ENCODE assay signal across 9 cellular contexts in genomic region chr12:52874573-52875435, GRCh38. TPM values are rescaled to one million over a fixed set of nuclear protein-coding genes. Genes with fewer than 3 reads are reported as not detected.
DNase-seq lines count a peak whose midpoint lies in the region; ATAC-seq and TF ChIP-seq lines count a peak whose summit lies in the region.
"Had no signal": no experiment of that assay in that cellular context is flagged by ENCODE, and none has a peak within 500 bp of the region (broad histone marks: within the 10 kb centered on the region; RNA-seq: fewer than 3 reads in every experiment).

No MANE protein-coding gene starts in this region.

- H3K4me1 Mint-ChIP-seq in naive thymus-derived CD4-positive, alpha-beta T cell = peaks cover 16 to 34% (median 27%) of the 10 kb centered on the region in 7 donors

- no peaks in the 10 kb centered on the region for H3K9me3 ChIP-seq in naive thymus-derived CD4-positive, alpha-beta T cell (ENCODE audit: control insufficient read depth in 2 of 3, low read length in 3 of 3)
- no peaks in the 10 kb centered on the region for H3K9me3 ChIP-seq in WERI-Rb-1 (ENCODE audit: severe bottlenecking)

- CTCF ChIA-PET in AG04449 (lab: Yijun Ruan, JAX) = interaction anchor here (0.8 to 24.1 kb wide), 14 partner anchors 10 to 734 kb away, joined by 3 to 1953 read pairs (median 5); partner anchors contain the start of genes KRT74 and KRT85
- CTCF ChIA-PET in naive thymus-derived CD4-positive, alpha-beta T cell (lab: Charles Lee) = interaction anchor here (0.8 to 22.1 kb wide), 7 partner anchors 10 to 547 kb away, joined by 3 to 731 read pairs (median 10); partner anchors contain the start of gene KRT74

- H3K4me2 ChIP-seq in KMS-11 = peak overlapping the region; percentile 87

- no peaks in the 10 kb centered on the region for H4K20me1 ChIP-seq in KMS-11 (ENCODE audit: insufficient read depth)

- DNase-seq in AG04449 (ENCODE audit: low read depth, low spot score) (no peak), coronary artery (ENCODE audit: low spot score) (no peak), NCI-H524 (lab: John Stamatoyannopoulos, UW) (no peak), WERI-Rb-1 (no peak), H4 (ENCODE audit: low spot score) (no peak)
- no peak for DNase-seq in naive thymus-derived CD4-positive, alpha-beta T cell

- POLR2A ChIA-PET in AG04449 (lab: Yijun Ruan, JAX) = interaction anchor here (0.7 to 1.1 kb wide), 4 partner anchors 12 to 838 kb away, joined by 3 read pairs; no protein-coding TSS in a partner anchor
- POLR2A ChIA-PET in naive thymus-derived CD4-positive, alpha-beta T cell (lab: Charles Lee) = interaction anchor here (0.6 to 4.2 kb wide), 3 partner anchors 241 to 291 kb away, joined by 3 to 29 read pairs (median 8); no protein-coding TSS in a partner anchor

- peaks cover 0 to 18% (median 0%) of the 10 kb centered on the region in 5 donors for H3K27me3 Mint-ChIP-seq in naive thymus-derived CD4-positive, alpha-beta T cell

- H2AFZ ChIP-seq in KMS-11 (ENCODE audit: low read depth) = peak overlapping the region; percentile 90

- H3K36me3 ChIP-seq in KMS-11 (ENCODE audit: insufficient read depth) = no peaks in the 10 kb centered on the region
- H3K36me3 ChIP-seq in naive thymus-derived CD4-positive, alpha-beta T cell (ENCODE audit: control insufficient read depth in 2 of 3, insufficient read depth in 3 of 3, low read length in 3 of 3) = no peaks in the 10 kb centered on the region
- no peaks in the 10 kb centered on the region for H3K36me3 ChIP-seq in WERI-Rb-1

- TF ChIP-seq CTCF in AG04449 (IDR thresholded peaks at IDR 0.05; ENCODE audit: insufficient read depth, low read length, missing control alignments) = no peak
- TF ChIP-seq CTCF in KMS-11 (conservative IDR thresholded peaks at IDR 0.05; ENCODE audit: low read depth, low read length) = no peak
- TF ChIP-seq CTCF in coronary artery (IDR thresholded peaks at IDR 0.05) = no peak
- TF ChIP-seq CTCF in WERI-Rb-1 (IDR thresholded peaks at IDR 0.05; ENCODE audit: low read depth, low read length) = no peak

- H3K4me3 ChIP-seq in AG04449 (ENCODE audit: low read depth, low read length) (peak overlapping the region; percentile 42), KMS-11 (IDR thresholded peaks at IDR 0.05; ENCODE audit: insufficient read depth, low read depth, low read length) (no peak overlapping the region), coronary artery (peak overlapping the region; percentile 74), WERI-Rb-1 (ENCODE audit: low read depth, low read length) (no peak overlapping the region)
- H3K4me3 ChIP-seq in naive thymus-derived CD4-positive, alpha-beta T cell (ENCODE audit: low read length) = peak overlapping the region; percentile 30

- no peaks in the 10 kb centered on the region for H3K36me3 Mint-ChIP-seq in naive thymus-derived CD4-positive, alpha-beta T cell

- H3K9me3 Mint-ChIP-seq in naive thymus-derived CD4-positive, alpha-beta T cell = no peaks in the 10 kb centered on the region

- no peak for ATAC-seq in naive thymus-derived CD4-positive, alpha-beta T cell
- ATAC-seq in HG03135 (IDR thresholded peaks at IDR 0.05; ENCODE audit: unreplicated experiment) = no peak

- H3K27ac ChIP-seq in KMS-11 = peak overlapping the region; percentile 29; the same call in 1 of the 2 replicates
- peak overlapping the region; percentile 61 to 84 for H3K27ac ChIP-seq in coronary artery
- H3K27ac ChIP-seq in naive thymus-derived CD4-positive, alpha-beta T cell (ENCODE audit: low read depth, low read length) = no peak overlapping the region
- no peak overlapping the region for H3K27ac ChIP-seq in WERI-Rb-1

- peak overlapping the region; percentile 19 to 93 (median 75) for H3K27ac Mint-ChIP-seq in naive thymus-derived CD4-positive, alpha-beta T cell

- peak overlapping the region; percentile 99 for H3K9ac ChIP-seq in KMS-11

- peaks cover 53% of the 10 kb centered on the region for H3K4me1 ChIP-seq in KMS-11 (ENCODE audit: low read depth, poor library complexity, severe bottlenecking)
- H3K4me1 ChIP-seq in naive thymus-derived CD4-positive, alpha-beta T cell (ENCODE audit: control insufficient read depth in 2 of 2, insufficient read depth in 2 of 2, low read length in 2 of 2) = peaks cover under 1 to 11% of the 10 kb centered on the region in 2 donors

- no peaks in the 10 kb centered on the region for H3K27me3 ChIP-seq in KMS-11 (ENCODE audit: insufficient read depth, low read depth)
- H3K27me3 ChIP-seq in naive thymus-derived CD4-positive, alpha-beta T cell (ENCODE audit: control insufficient read depth in 2 of 2, insufficient read depth in 2 of 2, low read length in 2 of 2) = no peaks in the 10 kb centered on the region
- H3K27me3 ChIP-seq in WERI-Rb-1 (ENCODE audit: insufficient read depth, low read depth, severe bottlenecking) = peaks cover 75% of the 10 kb centered on the region

- H3K79me2 ChIP-seq in KMS-11 (ENCODE audit: insufficient read depth, low read depth) = no peaks in the 10 kb centered on the region

- H3K4me3 Mint-ChIP-seq in naive thymus-derived CD4-positive, alpha-beta T cell = peak overlapping the region; percentile 74 to 87 (median 80)

- intact Hi-C loops in naive thymus-derived CD4-positive, alpha-beta T cell (cut with micrococcal nuclease) = loop anchor here (5.0 kb wide), 2 partner anchors 183 to 483 kb away; no protein-coding TSS in a partner anchor

RNA-seq across cellular contexts. Expression of gene KRT78, which starts 26.0 kb away (rescaled TPM):
- total RNA-seq in naive thymus-derived CD4-positive, alpha-beta T cell = not detected
- polyA plus RNA-seq in naive thymus-derived CD4-positive, alpha-beta T cell = not detected
- not detected in 2 replicates for total RNA-seq in H4 (2014; rRNA removed; shearing (Covaris generic))
- total RNA-seq: pulmonary artery endothelial cell had no signal

RNA-seq across cellular contexts. Expression of gene KRT8, which starts 30.1 kb away (rescaled TPM):
- under 1 TPM in 4 of 5 experiments, not detected in 1; 0.15 to 0.62 (median 0.59) TPM for total RNA-seq in naive thymus-derived CD4-positive, alpha-beta T cell
- under 1 TPM in 1 of 2 donors, not detected in 1; 0.09 TPM for polyA plus RNA-seq in naive thymus-derived CD4-positive, alpha-beta T cell
- total RNA-seq in H4 (2014; rRNA removed; shearing (Covaris generic)) = 20.7 and 27.7 TPM in 2 replicates

RNA-seq across cellular contexts. Expression of gene KRT79, which starts 40.7 kb away (rescaled TPM):
- not detected for total RNA-seq in naive thymus-derived CD4-positive, alpha-beta T cell
- not detected for polyA plus RNA-seq in naive thymus-derived CD4-positive, alpha-beta T cell
- total RNA-seq in H4 (2014; rRNA removed; shearing (Covaris generic)) = not detected in 2 replicates
- total RNA-seq: pulmonary artery endothelial cell had no signal

Comparison
In these comparisons a context has a peak if more than half of its experiments do, and no peak if none do; other contexts are left out.
1. H3K4me3 ChIP-seq: peak in AG04449 (single experiment), coronary artery (single experiment) and naive thymus-derived CD4-positive, alpha-beta T cell (single experiment); none in KMS-11 (single experiment) and WERI-Rb-1 (single experiment).
2. H3K27ac ChIP-seq: peak in KMS-11 (single experiment) and coronary artery (2 of 2); none in naive thymus-derived CD4-positive, alpha-beta T cell (single experiment) and WERI-Rb-1 (single experiment).
3. RNA of gene KRT8, which starts 30.1 kb away (total RNA-seq): 20.7 to 27.7 TPM in H4; 0.15 to 0.62 TPM in naive thymus-derived CD4-positive, alpha-beta T cell; every median in the first group is over 10 times any median in the second.